ENCODE assay signal across 15 cellular contexts in the genomic region with DNA sequence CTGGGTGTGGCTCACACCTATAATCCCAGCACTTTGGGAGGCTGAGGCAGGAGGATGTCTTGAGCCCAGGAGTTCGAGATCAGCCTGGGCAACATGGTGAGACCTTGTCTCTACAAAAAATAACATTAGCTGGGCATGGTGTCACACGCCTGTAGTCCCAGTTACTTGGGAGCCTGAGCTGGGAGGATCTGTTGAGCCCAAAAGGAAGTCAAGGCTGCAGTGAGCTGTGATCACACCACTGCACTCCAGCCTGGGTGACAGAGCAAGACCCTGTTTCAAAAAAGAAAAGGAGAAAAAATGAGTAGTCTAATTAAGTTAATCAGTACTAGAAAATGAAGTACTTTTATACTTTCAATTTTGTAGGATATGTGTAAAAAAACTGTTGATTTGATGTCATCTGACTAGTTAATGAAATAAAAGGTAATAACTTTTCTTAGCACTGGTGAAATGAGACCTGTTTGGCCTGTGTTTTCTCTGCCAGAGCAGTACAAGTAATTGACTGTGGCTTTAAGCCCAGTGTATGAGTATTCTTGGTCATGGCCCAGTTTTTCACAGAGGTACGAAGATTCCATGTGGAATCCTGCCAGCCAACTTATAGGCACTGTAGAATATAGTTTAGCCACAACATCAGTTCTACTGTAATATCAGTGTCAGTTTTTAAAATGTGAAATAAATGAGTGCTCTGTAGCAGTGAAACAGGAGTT. TPM values are rescaled to one million over a fixed set of nuclear protein-coding genes. Genes with fewer than 3 reads are reported as not detected.
DNase-seq lines count a peak whose midpoint lies in the region; ATAC-seq and TF ChIP-seq lines count a peak whose summit lies in the region.
"Had no signal": no experiment of that assay in that cellular context is flagged by ENCODE, and none has a peak within 500 bp of the region (broad histone marks: within the 10 kb centered on the region; RNA-seq: fewer than 3 reads in every experiment).

No MANE protein-coding gene starts in this region.

- no peaks in the 10 kb centered on the region for H3K27me3 ChIP-seq in gastroesophageal sphincter
- H3K27me3 ChIP-seq in uterus, result no peaks in the 10 kb centered on the region
- H3K27me3 ChIP-seq: testis had no signal

- peak overlapping the region; percentile 63 to 64 for H3K27ac Mint-ChIP-seq in natural killer cell
- peak overlapping the region in 1 of 2 donors; percentile 74 for H3K27ac Mint-ChIP-seq in natural killer cell treated with Interleukin-12 subunit alpha and Interleukin-12 subunit beta and Interleukin-15 and Interleukin-18, amount 100 ng/mL, for 72 hours
- H3K27ac Mint-ChIP-seq in stimulated activated naive B cell treated with anti-CD40 and anti-IgM and Interleukin-4, amounts not matched to agents 10 μg/mL and 1 μg/mL and 100 μg/mL, for 72 hours, result no peak overlapping the region
- H3K27ac Mint-ChIP-seq: activated CD4-positive, alpha-beta T cell treated with anti-CD3 and anti-CD28 coated beads, Interleukin-2, amount 10 ng/mL, durations not matched to agents 7 days and 5 days; activated naive CD4-positive, alpha-beta T cell treated with anti-CD3 and anti-CD28 coated beads, Interleukin-2, amount 50 U/mL, for 24 hours had no signal

- H3K36me3 ChIP-seq in gastroesophageal sphincter (no peaks in the 10 kb centered on the region), uterus (no peaks in the 10 kb centered on the region)

- intact Hi-C loops in natural killer cell (cut with micrococcal nuclease), result no loop called here
- intact Hi-C loops in uterus (cut with DNase I; ENCODE audit: low total_unique reads), result no loop called here

- DNase-seq in natural killer cell, result no peak
- no peak for DNase-seq in natural killer cell treated with Interleukin-12 subunit alpha and Interleukin-12 subunit beta and Interleukin-15 and Interleukin-18, amount 100 ng/mL, for 72 hours (ENCODE audit: low spot score)
- DNase-seq in astrocyte of the hippocampus (ENCODE audit: low read depth, low spot score), result peak; percentile 44
- no peak for DNase-seq in uterus
- DNase-seq in GOT3 (lab: John Stamatoyannopoulos, UW), result no peak
- no peak for DNase-seq in stimulated activated naive B cell treated with anti-CD40 and anti-IgM and Interleukin-4, amounts not matched to agents 10 μg/mL and 1 μg/mL and 100 μg/mL, for 72 hours
- no peak for DNase-seq in SHP77 treated with DMSO at 0.1 percent for 48 hours (lab: John Stamatoyannopoulos, UW)
- DNase-seq: activated CD4-positive, alpha-beta T cell treated with anti-CD3 and anti-CD28 coated beads, Interleukin-2, amount 10 ng/mL, durations not matched to agents 7 days and 5 days; Kasumi-1; kidney glomerular epithelial cell; NCI-H524; posterior cingulate gyrus; testis had no signal

- no peak overlapping the region for H3K4me3 ChIP-seq in gastroesophageal sphincter
- no peak overlapping the region for H3K4me3 ChIP-seq in uterus
- H3K4me3 ChIP-seq: testis had no signal

- H3K9me3 Mint-ChIP-seq in natural killer cell, result no peaks in the 10 kb centered on the region
- no peaks in the 10 kb centered on the region for H3K9me3 Mint-ChIP-seq in natural killer cell treated with Interleukin-12 subunit alpha and Interleukin-12 subunit beta and Interleukin-15 and Interleukin-18, amount 100 ng/mL, for 72 hours
- no peaks in the 10 kb centered on the region for H3K9me3 Mint-ChIP-seq in stimulated activated naive B cell treated with anti-CD40 and anti-IgM and Interleukin-4, amounts not matched to agents 10 μg/mL and 1 μg/mL and 100 μg/mL, for 72 hours
- H3K9me3 Mint-ChIP-seq: activated naive CD4-positive, alpha-beta T cell treated with anti-CD3 and anti-CD28 coated beads, Interleukin-2, amount 50 U/mL, for 24 hours had no signal

- H3K9me3 ChIP-seq in gastroesophageal sphincter, result no peaks in the 10 kb centered on the region
- H3K9me3 ChIP-seq in uterus, result no peaks in the 10 kb centered on the region
- H3K9me3 ChIP-seq: testis had no signal

- no peak for TF ChIP-seq CTCF in natural killer cell (IDR thresholded peaks at IDR 0.05)
- no peak for TF ChIP-seq CTCF in gastroesophageal sphincter (IDR thresholded peaks at IDR 0.05)
- TF ChIP-seq CTCF in uterus (IDR thresholded peaks at IDR 0.05), result no peak

- no peak overlapping the region for H3K4me3 Mint-ChIP-seq in natural killer cell
- no peak overlapping the region for H3K4me3 Mint-ChIP-seq in natural killer cell treated with Interleukin-12 subunit alpha and Interleukin-12 subunit beta and Interleukin-15 and Interleukin-18, amount 100 ng/mL, for 72 hours
- H3K4me3 Mint-ChIP-seq in stimulated activated naive B cell treated with anti-CD40 and anti-IgM and Interleukin-4, amounts not matched to agents 10 μg/mL and 1 μg/mL and 100 μg/mL, for 72 hours, result no peak overlapping the region
- H3K4me3 Mint-ChIP-seq: activated CD4-positive, alpha-beta T cell treated with anti-CD3 and anti-CD28 coated beads, Interleukin-2, amount 10 ng/mL, durations not matched to agents 7 days and 5 days; activated naive CD4-positive, alpha-beta T cell treated with anti-CD3 and anti-CD28 coated beads, Interleukin-2, amount 50 U/mL, for 24 hours had no signal

- TF ChIP-seq POLR2A in gastroesophageal sphincter (IDR thresholded peaks at IDR 0.05) (no peak), uterus (IDR thresholded peaks at IDR 0.05) (no peak)

- H3K27me3 Mint-ChIP-seq in natural killer cell (ENCODE audit: low read depth in 2 of 2), result no peaks in the 10 kb centered on the region
- no peaks in the 10 kb centered on the region for H3K27me3 Mint-ChIP-seq in natural killer cell treated with Interleukin-12 subunit alpha and Interleukin-12 subunit beta and Interleukin-15 and Interleukin-18, amount 100 ng/mL, for 72 hours
- no peaks in the 10 kb centered on the region for H3K27me3 Mint-ChIP-seq in stimulated activated naive B cell treated with anti-CD40 and anti-IgM and Interleukin-4, amounts not matched to agents 10 μg/mL and 1 μg/mL and 100 μg/mL, for 72 hours
- H3K27me3 Mint-ChIP-seq: activated CD4-positive, alpha-beta T cell treated with anti-CD3 and anti-CD28 coated beads, Interleukin-2, amount 10 ng/mL, durations not matched to agents 7 days and 5 days; activated naive CD4-positive, alpha-beta T cell treated with anti-CD3 and anti-CD28 coated beads, Interleukin-2, amount 50 U/mL, for 24 hours had no signal

- peaks cover 2% of the 10 kb centered on the region for H3K36me3 Mint-ChIP-seq in natural killer cell
- H3K36me3 Mint-ChIP-seq in natural killer cell treated with Interleukin-12 subunit alpha and Interleukin-12 subunit beta and Interleukin-15 and Interleukin-18, amount 100 ng/mL, for 72 hours, result peaks cover 1% of the 10 kb centered on the region
- H3K36me3 Mint-ChIP-seq in stimulated activated naive B cell treated with anti-CD40 and anti-IgM and Interleukin-4, amounts not matched to agents 10 μg/mL and 1 μg/mL and 100 μg/mL, for 72 hours, result peaks cover 6 to 8% of the 10 kb centered on the region in 2 donors

- H3K4me1 Mint-ChIP-seq in natural killer cell, result peaks cover 80 to 89% of the 10 kb centered on the region in 2 donors
- peaks cover 50 to 56% of the 10 kb centered on the region in 2 donors for H3K4me1 Mint-ChIP-seq in natural killer cell treated with Interleukin-12 subunit alpha and Interleukin-12 subunit beta and Interleukin-15 and Interleukin-18, amount 100 ng/mL, for 72 hours (ENCODE audit: low read depth in 2 of 2)
- H3K4me1 Mint-ChIP-seq in stimulated activated naive B cell treated with anti-CD40 and anti-IgM and Interleukin-4, amounts not matched to agents 10 μg/mL and 1 μg/mL and 100 μg/mL, for 72 hours, result peaks cover 29 to 54% of the 10 kb centered on the region in 2 donors

- H3K4me1 ChIP-seq in gastroesophageal sphincter, result peaks cover 8 to 84% (median 19%) of the 10 kb centered on the region in 3 donors
- no peaks in the 10 kb centered on the region for H3K4me1 ChIP-seq in uterus

- no peak for TF ChIP-seq EP300 in gastroesophageal sphincter (IDR thresholded peaks at IDR 0.05)

- peak overlapping the region in 3 of 4 donors; percentile 9 to 51 (median 29) for H3K27ac ChIP-seq in gastroesophageal sphincter
- peak overlapping the region; percentile 10 to 47 for H3K27ac ChIP-seq in uterus

- WGBS in gastroesophageal sphincter (ENCODE audit: low coverage in 1 of 2), 2 donors, result 40 to 60% methylated on average over 2 to 3 of the region's 3 CpGs

- ATAC-seq in natural killer cell (peak in 1 of 3 donors; percentile 53), gastroesophageal sphincter (no peak)
- ATAC-seq in natural killer cell treated with Interleukin-12 subunit alpha and Interleukin-12 subunit beta and Interleukin-15 and Interleukin-18, amount 100 ng/mL, for 72 hours, result no peak
- no peak for ATAC-seq in stimulated activated naive B cell treated with anti-CD40 and anti-IgM and Interleukin-4, amounts not matched to agents 10 μg/mL and 1 μg/mL and 100 μg/mL, for 72 hours (replicated peaks)

RNA-seq across cellular contexts. Expression of a gene that starts 35.8 kb away (rescaled TPM):
- total RNA-seq in natural killer cell (10 to 100 TPM; 36.7 to 50.5 (median 48.0) TPM), gastroesophageal sphincter (100 to 1,000 TPM in 3 of 4 donors, 10 to 100 TPM in 1; 80.2 to 176 (median 143) TPM), uterus (10 to 100 TPM in 3 of 4 donors, 1 to 10 TPM in 1; 3.6 to 30.3 (median 28.4) TPM)
- total RNA-seq in natural killer cell treated with Interleukin-12 subunit alpha and Interleukin-12 subunit beta and Interleukin-15 and Interleukin-18, amount 100 ng/mL, for 72 hours, result 10 to 100 TPM; 44.9 to 48.1 TPM
